ENCODE assay signal across 8 cellular contexts in genomic region chr6:3023663-3024483, GRCh38. TPM values are rescaled to one million over a fixed set of nuclear protein-coding genes. Genes with fewer than 3 reads are reported as not detected.
A peak's percentile ranks its signal among the peaks of the same experiment; 100 is the strongest.
DNase-seq lines count a peak whose midpoint lies in the region; ATAC-seq and TF ChIP-seq lines count a peak whose summit lies in the region.

No MANE protein-coding gene starts in this region.

- H3K27ac ChIP-seq in H9 (ENCODE audit: insufficient read length, low read depth, low read length): peak overlapping the region; percentile 16
- peak overlapping the region; percentile 97 for H3K27ac ChIP-seq in skeletal muscle tissue (ENCODE audit: low read depth, low read length)

- H3K4me1 Mint-ChIP-seq in H9: peaks cover 37 to 38% of the 10 kb centered on the region in 2 experiments
- H3K4me1 Mint-ChIP-seq in T-cell: peaks cover 46 to 61% (median 56%) of the 10 kb centered on the region in 3 donors

- no peak overlapping the region for H3K9ac ChIP-seq in H9 (ENCODE audit: extremely low read depth, insufficient read length, low read length)
- peak overlapping the region; percentile 87 to 94 (median 87) for H3K9ac ChIP-seq in skeletal muscle tissue (ENCODE audit: low read depth in 1 of 3, low read length in 3 of 3)

- no peak overlapping the region for H3K23ac ChIP-seq in H9 (ENCODE audit: insufficient read length, low read depth, low read length)

- H2BK20ac ChIP-seq in H9 (ENCODE audit: low read depth, low read length, poor library complexity, severe bottlenecking): no peak overlapping the region

- H3K18ac ChIP-seq in H9 (ENCODE audit: insufficient read length, low read depth, low read length): peak overlapping the region; percentile 79

- peak; percentile 87 to 90 (median 88) for ATAC-seq in T-cell (replicated peaks in 1 of 4)

- H2BK15ac ChIP-seq in H9 (ENCODE audit: low read depth, low read length): no peak overlapping the region

- no peak overlapping the region for H2BK12ac ChIP-seq in H9 (ENCODE audit: insufficient read length, low read depth, low read length)

- no peak overlapping the region for H2AFZ ChIP-seq in H9 (ENCODE audit: low read length)

- H3K79me2 ChIP-seq in H9 (ENCODE audit: insufficient read depth, low read length): no peaks in the 10 kb centered on the region

- no CpG with 5 or more reads among the region's 32 CpGs for WGBS in H9 (ENCODE audit: extremely low coverage, insufficient read length, low lambda C conversion rate)

- CTCF ChIA-PET in T-cell (lab: Charles Lee): interaction anchor here in 1 of 2 donors (0.7 to 1.5 kb wide), 3 partner anchors 15 to 24 kb away, joined by 4 to 6 read pairs (median 4); no protein-coding TSS in a partner anchor

- H3K27me3 Mint-ChIP-seq in H9 (ENCODE audit: low read depth) (peaks cover 5% of the 10 kb centered on the region; the same call in 1 of the 2 replicates), T-cell (no peaks in the 10 kb centered on the region)

- H2AK5ac ChIP-seq in H9 (ENCODE audit: insufficient read length, low read length): no peak overlapping the region

- no peak overlapping the region for H3K56ac ChIP-seq in H9 (ENCODE audit: insufficient read length, low read depth, low read length)

- no peak overlapping the region for H2BK120ac ChIP-seq in H9 (ENCODE audit: low read depth, low read length, poor library complexity, severe bottlenecking)

- no peak overlapping the region for H3K4me2 ChIP-seq in H9 (ENCODE audit: insufficient read depth, insufficient read length, low read length)

- H3K4me3 Mint-ChIP-seq in H9 (peak overlapping the region in 1 of 2 experiments; percentile 57; a peak in 3 of 5 replicates), T-cell (peak overlapping the region; percentile 88 to 92 (median 90))

- H3K27me3 ChIP-seq in H9 (ENCODE audit: insufficient read depth, low read length) (no peaks in the 10 kb centered on the region), skeletal muscle tissue (ENCODE audit: control insufficient read depth in 3 of 3, insufficient read depth in 3 of 3, low read length in 3 of 3) (no peaks in the 10 kb centered on the region)

- H3T11ph ChIP-seq in H9 (ENCODE audit: low read length): no peak overlapping the region

- no peaks in the 10 kb centered on the region for H3K79me1 ChIP-seq in H9 (ENCODE audit: insufficient read depth, low read depth, low read length, poor library complexity, severe bottlenecking)

- no peaks in the 10 kb centered on the region for H4K20me1 ChIP-seq in H9 (ENCODE audit: control insufficient read depth, insufficient read depth, insufficient read length)

- H3K9me3 ChIP-seq in H9 (ENCODE audit: control insufficient read depth, low read depth, low read length): no peaks in the 10 kb centered on the region
- no peaks in the 10 kb centered on the region for H3K9me3 ChIP-seq in skeletal muscle tissue (ENCODE audit: control insufficient read depth in 3 of 3, low read length in 3 of 3)

- DNase-seq in GM04504 (ENCODE audit: low read depth): peak; percentile 93
- peak; percentile 89 for DNase-seq in H9
- DNase-seq in M059J (ENCODE audit: low read depth): peak; percentile 96
- peak; percentile 55 to 91 (median 72) for DNase-seq in T-cell
- DNase-seq in amniotic epithelial cell (ENCODE audit: low read depth): peak; percentile 80
- DNase-seq in iPS DF 19.7 (ENCODE audit: low read depth, low spot score): peak; percentile 69
- no peak for DNase-seq in NCI-H524 (lab: John Stamatoyannopoulos, UW)

- H2BK5ac ChIP-seq in H9 (ENCODE audit: insufficient read length, low read length): no peak overlapping the region

- H3K36me3 Mint-ChIP-seq in H9 (ENCODE audit: insufficient read depth in 1 of 3, low read depth in 3 of 3) (peaks cover 31 to 46% (median 41%) of the 10 kb centered on the region in 3 experiments), T-cell (peaks cover 14% of the 10 kb centered on the region)

- POLR2A ChIA-PET in T-cell (lab: Charles Lee): no interaction called here

- H3K27ac Mint-ChIP-seq in H9: peak overlapping the region; percentile 19 to 97 (median 86); a peak in 5 of 7 replicates
- peak overlapping the region; percentile 94 to 98 for H3K27ac Mint-ChIP-seq in T-cell

- no peak overlapping the region for H4K91ac ChIP-seq in H9 (ENCODE audit: insufficient read length, low read depth, low read length)

- H3K14ac ChIP-seq in H9 (ENCODE audit: insufficient read depth, low read length): no peak overlapping the region; the same call in 1 of the 2 replicates

- peaks cover 4% of the 10 kb centered on the region; the same call in 1 of the 2 replicates for H3K4me1 ChIP-seq in H9 (ENCODE audit: insufficient read depth, low read length)
- peaks cover 22 to 47% (median 29%) of the 10 kb centered on the region in 3 donors for H3K4me1 ChIP-seq in skeletal muscle tissue (ENCODE audit: control insufficient read depth in 3 of 3, insufficient read depth in 3 of 3, low read length in 3 of 3)

- no peak overlapping the region for H4K5ac ChIP-seq in H9 (ENCODE audit: insufficient read length, low read depth, low read length)

- peaks cover 8 to 12% of the 10 kb centered on the region in 2 experiments for H3K9me3 Mint-ChIP-seq in H9
- no peaks in the 10 kb centered on the region for H3K9me3 Mint-ChIP-seq in T-cell

- H3K4ac ChIP-seq in H9 (ENCODE audit: low read depth, low read length): no peak overlapping the region

- no peaks in the 10 kb centered on the region for H3K23me2 ChIP-seq in H9 (ENCODE audit: insufficient read length, low read depth, low read length, poor library complexity, severe bottlenecking)

- H3K36me3 ChIP-seq in skeletal muscle tissue (ENCODE audit: control insufficient read depth in 3 of 3, insufficient read depth in 3 of 3, low read length in 3 of 3): peaks cover 0 to 13% (median 9%) of the 10 kb centered on the region in 3 donors

- peak overlapping the region; percentile 90 to 99 (median 98) for H3K4me3 ChIP-seq in skeletal muscle tissue (ENCODE audit: low read length in 3 of 3)

- no peak for TF ChIP-seq CTCF in H9 (conservative IDR thresholded peaks at IDR 0.05)

- H4K8ac ChIP-seq in H9 (replicated peaks; ENCODE audit: insufficient read length, low read depth, low read length): no peak overlapping the region

RNA-seq across cellular contexts. Expression of gene NQO2, which starts 24.2 kb away (rescaled TPM):
- total RNA-seq in H9 (2021) (105 and 106 TPM in 2 replicates), T-cell (10 to 100 TPM in 4 of 5 donors, 1 to 10 TPM in 1; 9.1 to 54.6 (median 33.0) TPM), skeletal muscle tissue (5.7 TPM)
- 40.2 and 46.4 TPM in 2 replicates for total RNA-seq in M059J (2014; rRNA removed; shearing (Covaris generic))

RNA-seq across cellular contexts. Expression of gene RIPK1, which starts 44.4 kb away (rescaled TPM):
- total RNA-seq in H9 (2021): 24.6 and 25.1 TPM in 2 replicates
- 26.5 and 43.6 TPM in 2 replicates for total RNA-seq in M059J (2014; rRNA removed; shearing (Covaris generic))
- total RNA-seq in T-cell: 10 to 100 TPM; 22.5 to 33.8 (median 31.7) TPM
- total RNA-seq in skeletal muscle tissue: 14.6 TPM

RNA-seq across cellular contexts. Expression of gene SERPINB6, which starts 52.5 kb away (rescaled TPM):
- 39.0 and 40.6 TPM in 2 replicates for total RNA-seq in H9 (2021)
- 177 and 209 TPM in 2 replicates for total RNA-seq in M059J (2014; rRNA removed; shearing (Covaris generic))
- 10 to 100 TPM; 30.0 to 49.0 (median 38.0) TPM for total RNA-seq in T-cell
- 52.7 TPM for total RNA-seq in skeletal muscle tissue

Comparison
In these comparisons a context has a peak if more than half of its experiments do, and no peak if none do; other contexts are left out.
1. DNase-seq: peak in GM04504 (single experiment), H9 (single experiment), M059J (single experiment), T-cell (34 of 34), amniotic epithelial cell (single experiment) and iPS DF 19.7 (single experiment); none in NCI-H524 (0 of 2).